Comparison of ENCODE assay signal across 11 cellular contexts in the genomic region with DNA sequence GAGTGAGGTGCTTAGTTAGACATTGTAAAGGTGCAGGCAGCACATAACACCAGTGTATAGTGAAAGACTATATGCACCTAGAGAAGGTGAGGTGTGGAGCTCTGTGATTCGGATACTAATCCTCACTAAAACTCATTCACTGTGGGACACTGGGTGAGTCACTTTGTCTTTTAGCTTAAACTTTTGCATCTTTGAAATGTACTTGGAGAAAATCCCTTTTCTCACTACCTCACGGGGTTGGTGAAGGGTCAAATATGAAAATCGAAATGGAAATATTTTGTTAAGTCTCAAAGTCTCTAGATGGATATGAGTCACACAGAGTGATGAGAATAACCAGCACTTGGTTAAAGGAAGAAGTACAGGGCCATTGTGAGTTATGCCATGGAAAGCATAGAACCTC. TPM values are rescaled to one million over a fixed set of nuclear protein-coding genes. Genes with fewer than 3 reads are reported as not detected.
DNase-seq lines count a peak whose midpoint lies in the region; ATAC-seq and TF ChIP-seq lines count a peak whose summit lies in the region.
"Had no signal": no experiment of that assay in that cellular context is flagged by ENCODE, and none has a peak within 500 bp of the region (broad histone marks: within the 10 kb centered on the region; RNA-seq: fewer than 3 reads in every experiment).

No MANE protein-coding gene starts in this region.

- H3K27ac ChIP-seq in smooth muscle cell (ENCODE audit: low read depth) (no peak overlapping the region), neuronal stem cell (replicated peaks; ENCODE audit: low read length) (no peak overlapping the region)
- H3K27ac ChIP-seq: neutrophil had no signal

- H4K20me1 ChIP-seq in smooth muscle cell (ENCODE audit: low read depth), result no peaks in the 10 kb centered on the region

- H3K79me2 ChIP-seq in smooth muscle cell (ENCODE audit: low read depth), result peaks cover 41% of the 10 kb centered on the region

- H3K23ac ChIP-seq in neuronal stem cell (ENCODE audit: low read depth, low read length, poor library complexity), result no peak overlapping the region

- H2BK5ac ChIP-seq in neuronal stem cell (ENCODE audit: low read length), result no peak overlapping the region

- no peak overlapping the region for H3K14ac ChIP-seq in neuronal stem cell (ENCODE audit: low read length)

- H2AFZ ChIP-seq in smooth muscle cell (ENCODE audit: low read depth) (no peak overlapping the region), neuronal stem cell (ENCODE audit: low read length) (no peak overlapping the region)

- ATAC-seq in GM18870 (IDR thresholded peaks at IDR 0.05; ENCODE audit: unreplicated experiment), result peak; percentile 86
- peak; percentile 71 for ATAC-seq in GM21576 (IDR thresholded peaks at IDR 0.05; ENCODE audit: unreplicated experiment)
- ATAC-seq in HG03432 (IDR thresholded peaks at IDR 0.05; ENCODE audit: unreplicated experiment), result peak; percentile 84

- no peak overlapping the region for H4K91ac ChIP-seq in neuronal stem cell (ENCODE audit: low read depth, low read length, poor library complexity)

- no peaks in the 10 kb centered on the region for H3K27me3 ChIP-seq in smooth muscle cell (ENCODE audit: low read depth)
- H3K27me3 ChIP-seq in neuronal stem cell (ENCODE audit: control insufficient read depth in 3 of 3, insufficient read depth in 3 of 3, low read depth in 1 of 3, low read length in 3 of 3), result no peaks in the 10 kb centered on the region
- H3K27me3 ChIP-seq: neutrophil had no signal

- no peak overlapping the region for H2BK120ac ChIP-seq in neuronal stem cell (ENCODE audit: low read depth, low read length)

- H3K36me3 ChIP-seq in smooth muscle cell (ENCODE audit: low read depth), result no peaks in the 10 kb centered on the region
- no peaks in the 10 kb centered on the region for H3K36me3 ChIP-seq in neuronal stem cell (replicated peaks in 1 of 2; ENCODE audit: control insufficient read depth in 2 of 2, insufficient read depth in 2 of 2, low read length in 2 of 2)
- H3K36me3 ChIP-seq: neutrophil had no signal

- no peak overlapping the region for H2BK15ac ChIP-seq in neuronal stem cell (ENCODE audit: low read length)

- H4K8ac ChIP-seq in neuronal stem cell (ENCODE audit: low read depth, low read length), result no peak overlapping the region

- H3F3A ChIP-seq in smooth muscle cell (ENCODE audit: low read depth), result no peaks in the 10 kb centered on the region

- no peak overlapping the region for H3K4ac ChIP-seq in neuronal stem cell (ENCODE audit: low read length)

- no peak overlapping the region for H3K18ac ChIP-seq in neuronal stem cell (ENCODE audit: low read length)

- DNase-seq in iris pigment epithelial cell (ENCODE audit: low read depth), result peak; percentile 90
- no peak for DNase-seq in GDM1 (lab: John Stamatoyannopoulos, UW)
- no peak for DNase-seq in smooth muscle cell (lab: John Stamatoyannopoulos, UW; ENCODE audit: unreplicated experiment)
- DNase-seq in T1000 (lab: John Stamatoyannopoulos, UW), result no peak
- no peak for DNase-seq in neuronal stem cell (ENCODE audit: low spot score)
- DNase-seq: hippocampal formation, NCI-H526 treated with DMSO at 0.1 percent for 48 hours had no signal

- H3K4me2 ChIP-seq in smooth muscle cell, result no peak overlapping the region
- H3K4me2 ChIP-seq in neuronal stem cell (ENCODE audit: insufficient read depth, low read length, poor library complexity, severe bottlenecking), result no peak overlapping the region

- H3K4me1 ChIP-seq in smooth muscle cell (ENCODE audit: low read depth) (peaks cover 4% of the 10 kb centered on the region), neuronal stem cell (ENCODE audit: control insufficient read depth in 2 of 2, insufficient read depth in 1 of 2, low read depth in 1 of 2, low read length in 2 of 2) (peaks cover 0 to 3% of the 10 kb centered on the region in 2 donors)

- no peaks in the 10 kb centered on the region for H3K9me3 ChIP-seq in smooth muscle cell (replicated peaks; ENCODE audit: low read depth)
- H3K9me3 ChIP-seq in neuronal stem cell (replicated peaks in 1 of 2; ENCODE audit: control insufficient read depth in 2 of 2, insufficient read depth in 1 of 2, low read depth in 1 of 2, low read length in 2 of 2), result no peaks in the 10 kb centered on the region
- H3K9me3 ChIP-seq: neutrophil had no signal

- H3K4me3 ChIP-seq in smooth muscle cell (no peak overlapping the region), neuronal stem cell (ENCODE audit: low read length in 2 of 2) (no peak overlapping the region)

- H3K9ac ChIP-seq in smooth muscle cell (ENCODE audit: low read depth) (no peak overlapping the region), neuronal stem cell (ENCODE audit: low read depth, low read length, poor library complexity) (no peak overlapping the region)

- no peak overlapping the region for H2BK12ac ChIP-seq in neuronal stem cell (ENCODE audit: low read length)

- H2AK5ac ChIP-seq in neuronal stem cell (ENCODE audit: low read depth, low read length), result no peak overlapping the region

- TF ChIP-seq CTCF in smooth muscle cell (IDR thresholded peaks at IDR 0.05; ENCODE audit: borderline replicate concordance, insufficient read depth, poor library complexity, severe bottlenecking), result no peak

- WGBS in smooth muscle cell (ENCODE audit: low lambda C conversion rate), result 81% methylated on average over 3 of the region's 3 CpGs
- no CpG with 5 or more reads among the region's 3 CpGs for WGBS in neuronal stem cell (ENCODE audit: extremely low coverage in 2 of 2, insufficient read length in 2 of 2, insufficient replicate concordance in 1 of 2), 2 donors

- H3K79me1 ChIP-seq in neuronal stem cell (ENCODE audit: low read depth, low read length), result peaks cover 2% of the 10 kb centered on the region

RNA-seq across cellular contexts. Expression of gene MDFIC, which starts 38.0 kb away (rescaled TPM):
- total RNA-seq in smooth muscle cell, result 36.9 and 37.0 TPM in 2 replicates
- 17.5 and 18.4 TPM in 2 replicates for polyA plus RNA-seq in smooth muscle cell
- polyA plus RNA-seq in neuronal stem cell (2013, experiment 1 of 2), result 11.9 TPM
- 12.3 TPM for polyA plus RNA-seq in neuronal stem cell (2013, experiment 2 of 2)
